27 cellular contexts compared by ENCODE assay signal in genomic region chrX:31225819-31226218, GRCh38.
"Had no signal": no experiment of that assay in that cellular context is flagged by ENCODE, and none has a peak within 500 bp of the region (broad histone marks: within the 10 kb centered on the region; RNA-seq: fewer than 3 reads in every experiment).

No MANE protein-coding gene starts in this region.

- H3K27ac Mint-ChIP-seq: stimulated activated effector memory CD8-positive, alpha-beta T cell treated with anti-CD3 and anti-CD28 coated beads, Interleukin-12 subunit alpha, Interleukin-12 subunit beta, amount 100 ng/mL, for 72 hours; stimulated activated memory B cell treated with anti-CD40 and anti-IgM and Interleukin-4, amounts not matched to agents 10 μg/mL and 1 μg/mL and 100 μg/mL, for 72 hours; stimulated activated naive B cell treated with anti-CD40 and anti-IgM and Interleukin-4, amounts not matched to agents 10 μg/mL and 1 μg/mL and 100 μg/mL, for 72 hours; stimulated activated naive CD8-positive, alpha-beta T cell treated with anti-CD3 and anti-CD28 coated beads, Interleukin-15, amount 100 ng/mL, for 72 hours; stimulated activated naive CD8-positive, alpha-beta T cell treated with anti-CD3 and anti-CD28 coated beads, Interleukin-15, Interleukin-2, amounts not matched to agents 100 ng/mL and 50 ng/mL, for 24 hours; type B pancreatic cell had no signal

- H3K27me3 Mint-ChIP-seq: stimulated activated memory B cell treated with anti-CD40 and anti-IgM and Interleukin-4, amounts not matched to agents 10 μg/mL and 1 μg/mL and 100 μg/mL, for 72 hours; stimulated activated naive B cell treated with anti-CD40 and anti-IgM and Interleukin-4, amounts not matched to agents 10 μg/mL and 1 μg/mL and 100 μg/mL, for 72 hours; stimulated activated naive CD8-positive, alpha-beta T cell treated with anti-CD3 and anti-CD28 coated beads, Interleukin-15, amount 100 ng/mL, for 72 hours; stimulated activated naive CD8-positive, alpha-beta T cell treated with anti-CD3 and anti-CD28 coated beads, Interleukin-15, Interleukin-2, amounts not matched to agents 100 ng/mL and 50 ng/mL, for 24 hours; type B pancreatic cell had no signal

- H3K4me3 ChIP-seq: stomach, suprapubic skin, testis, thoracic aorta, thyroid gland, tibial artery, tibial nerve, transverse colon, upper lobe of left lung, upper lobe of right lung, uterus, vagina had no signal

- H3K4me1 ChIP-seq: testis, thyroid gland, transverse colon, uterus, vagina had no signal

- H3K9me3 ChIP-seq: stomach, suprapubic skin, testis, thoracic aorta, thyroid gland, tibial artery, tibial nerve, transverse colon, upper lobe of left lung, upper lobe of right lung, uterus, vagina had no signal

- H3K9me3 Mint-ChIP-seq: stimulated activated effector memory CD8-positive, alpha-beta T cell treated with anti-CD3 and anti-CD28 coated beads, Interleukin-12 subunit alpha, Interleukin-12 subunit beta, amount 100 ng/mL, for 72 hours; stimulated activated memory B cell treated with anti-CD40 and anti-IgM and Interleukin-4, amounts not matched to agents 10 μg/mL and 1 μg/mL and 100 μg/mL, for 72 hours; stimulated activated naive CD8-positive, alpha-beta T cell treated with anti-CD3 and anti-CD28 coated beads, Interleukin-15, amount 100 ng/mL, for 72 hours; stimulated activated naive CD8-positive, alpha-beta T cell treated with anti-CD3 and anti-CD28 coated beads, Interleukin-15, Interleukin-2, amounts not matched to agents 100 ng/mL and 50 ng/mL, for 24 hours had no signal

- H3K27me3 ChIP-seq: stomach, suprapubic skin, testis, thyroid gland, tibial artery, tibial nerve, transverse colon, upper lobe of left lung, upper lobe of right lung, uterus, vagina had no signal

- ATAC-seq: stimulated activated effector memory CD8-positive, alpha-beta T cell treated with anti-CD3 and anti-CD28 coated beads, Interleukin-12 subunit alpha, Interleukin-12 subunit beta, amount 100 ng/mL, for 72 hours; stimulated activated memory B cell treated with anti-CD40 and anti-IgM and Interleukin-4, amounts not matched to agents 10 μg/mL and 1 μg/mL and 100 μg/mL, for 72 hours; stimulated activated naive B cell treated with anti-CD40 and anti-IgM and Interleukin-4, amounts not matched to agents 10 μg/mL and 1 μg/mL and 100 μg/mL, for 72 hours; stimulated activated naive CD8-positive, alpha-beta T cell treated with anti-CD3 and anti-CD28 coated beads, Interleukin-15, amount 100 ng/mL, for 72 hours; stimulated activated naive CD8-positive, alpha-beta T cell treated with anti-CD3 and anti-CD28 coated beads, Interleukin-15, Interleukin-2, amounts not matched to agents 100 U/mL and 50 U/mL, for 24 hours; upper lobe of right lung had no signal

- DNase-seq: stimulated activated CD4-positive, alpha-beta T cell treated with anti-CD3 and anti-CD28 coated beads, Interleukin-2, amount 100 ng/mL, for 48 hours; stimulated activated CD4-positive, alpha-beta T cell treated with anti-CD3 and anti-CD28 coated beads, Interleukin-4, amount 100 ng/mL, for 1 hour; stimulated activated CD4-positive, alpha-beta T cell treated with anti-CD3 and anti-CD28 coated beads, Interleukin-4, amount 100 ng/mL, for 24 hours; stimulated activated CD4-positive, alpha-beta T cell treated with anti-CD3 and anti-CD28 coated beads, Interleukin-4, amount 100 ng/mL, for 4 hours; stimulated activated CD8-positive, alpha-beta memory T cell treated with anti-CD3 and anti-CD28 coated beads, Interleukin-4, amount 100 ng/mL, for 48 hours; stimulated activated naive B cell treated with anti-CD40 and anti-IgM and Interleukin-4, amounts not matched to agents 10 μg/mL and 1 μg/mL and 100 μg/mL, for 72 hours; stimulated activated naive CD4-positive, alpha-beta T cell; stimulated activated naive CD4-positive, alpha-beta T cell treated with Interleukin-2 at 50 U/mL for 16 hours; stimulated activated naive CD8-positive, alpha-beta T cell treated with anti-CD3 and anti-CD28 coated beads, Interleukin-15, amount 100 ng/mL, for 72 hours; stimulated activated naive CD8-positive, alpha-beta T cell treated with anti-CD3 and anti-CD28 coated beads, Interleukin-15, Interleukin-2, amounts not matched to agents 100 U/mL and 50 U/mL, for 24 hours; stomach; substantia nigra; testis; thyroid gland; tibial artery; transverse colon; upper lobe of left lung; upper lobe of right lung; uterus had no signal

- H3K27ac ChIP-seq: stomach, suprapubic skin, testis, thoracic aorta, thyroid gland, tibial artery, tibial nerve, transverse colon, upper lobe of left lung, upper lobe of right lung, uterus, vagina had no signal

- H3K36me3 ChIP-seq: stomach, suprapubic skin, thoracic aorta, thyroid gland, tibial artery, tibial nerve, transverse colon, upper lobe of left lung, upper lobe of right lung, uterus, vagina had no signal

- H3K36me3 Mint-ChIP-seq: stimulated activated effector memory CD8-positive, alpha-beta T cell treated with anti-CD3 and anti-CD28 coated beads, Interleukin-12 subunit alpha, Interleukin-12 subunit beta, amount 100 ng/mL, for 72 hours had no signal

- H3K4me1 Mint-ChIP-seq: stimulated activated effector memory CD8-positive, alpha-beta T cell treated with anti-CD3 and anti-CD28 coated beads, Interleukin-12 subunit alpha, Interleukin-12 subunit beta, amount 100 ng/mL, for 72 hours; stimulated activated naive CD8-positive, alpha-beta T cell treated with anti-CD3 and anti-CD28 coated beads, Interleukin-15, amount 100 ng/mL, for 72 hours had no signal

- H3K4me3 Mint-ChIP-seq: stimulated activated effector memory CD8-positive, alpha-beta T cell treated with anti-CD3 and anti-CD28 coated beads, Interleukin-12 subunit alpha, Interleukin-12 subunit beta, amount 100 ng/mL, for 72 hours; stimulated activated memory B cell treated with anti-CD40 and anti-IgM and Interleukin-4, amounts not matched to agents 10 μg/mL and 1 μg/mL and 100 μg/mL, for 72 hours; stimulated activated naive B cell treated with anti-CD40 and anti-IgM and Interleukin-4, amounts not matched to agents 10 μg/mL and 1 μg/mL and 100 μg/mL, for 72 hours; stimulated activated naive CD8-positive, alpha-beta T cell treated with anti-CD3 and anti-CD28 coated beads, Interleukin-15, amount 100 ng/mL, for 72 hours; stimulated activated naive CD8-positive, alpha-beta T cell treated with anti-CD3 and anti-CD28 coated beads, Interleukin-15, Interleukin-2, amounts not matched to agents 100 ng/mL and 50 ng/mL, for 24 hours; type B pancreatic cell had no signal
